In genomic region chr13:76552373-76552772, GRCh38 we compare ENCODE assay signal across 18 cellular contexts.
DNase-seq lines count a peak whose midpoint lies in the region; ATAC-seq, FAIRE-seq and TF ChIP-seq lines count a peak whose summit lies in the region.
"Had no signal": no experiment of that assay in that cellular context is flagged by ENCODE, and none has a peak within 500 bp of the region (broad histone marks: within the 10 kb centered on the region; RNA-seq: fewer than 3 reads in every experiment).

No MANE protein-coding gene starts in this region.

- H3K27ac ChIP-seq in left ventricle myocardium inferior (replicated peaks): peak overlapping the region; percentile 4
- H3K27ac ChIP-seq in heart left ventricle: no peak overlapping the region
- peak overlapping the region; percentile 80 for H3K27ac ChIP-seq in endothelial cell of umbilical vein (ENCODE audit: insufficient read depth, low read depth, low read length)
- peak overlapping the region in 3 of 4 donors; percentile 26 to 69 (median 58) for H3K27ac ChIP-seq in gastrocnemius medialis
- no peak overlapping the region for H3K27ac ChIP-seq in suprapubic skin
- H3K27ac ChIP-seq: 22Rv1; A549; BLaER1 treated with 17β-estradiol and CSF1 and Interleukin-3, amounts not matched to agents 10 nM and 100 nM had no signal

- CTCF ChIA-PET in endothelial cell of umbilical vein (lab: Charles Lee): interaction anchor here (0.7 to 2.2 kb wide), 3 partner anchors 11 to 59 kb away, joined by 4 to 9 read pairs (median 5); no protein-coding TSS in a partner anchor

- H3K4me2 ChIP-seq in endothelial cell of umbilical vein (ENCODE audit: insufficient read depth, low read length): peak overlapping the region; percentile 74
- H3K4me2 ChIP-seq: A549; BLaER1 treated with 17β-estradiol and CSF1 and Interleukin-3, amounts not matched to agents 10 nM and 100 nM had no signal

- H3K36me3 ChIP-seq in left ventricle myocardium inferior (no peaks in the 10 kb centered on the region), heart left ventricle (no peaks in the 10 kb centered on the region), endothelial cell of umbilical vein (ENCODE audit: control insufficient read depth in 2 of 2, extremely low read depth in 1 of 2, insufficient read depth in 2 of 2, low read length in 2 of 2) (no peaks in the 10 kb centered on the region), gastrocnemius medialis (no peaks in the 10 kb centered on the region), suprapubic skin (no peaks in the 10 kb centered on the region)
- H3K36me3 ChIP-seq: BLaER1 treated with 17β-estradiol and CSF1 and Interleukin-3, amounts not matched to agents 10 nM and 100 nM had no signal

- no peak for DNase-seq in left ventricle myocardium inferior
- no peak for DNase-seq in heart left ventricle
- peak; percentile 88 for DNase-seq in endothelial cell of umbilical vein (ENCODE audit: low read depth, low spot score)
- peak; percentile 66 for DNase-seq in glomerular endothelial cell (ENCODE audit: extremely low read depth, low read depth, low spot score)
- DNase-seq in gastrocnemius medialis: no peak
- DNase-seq in omental fat pad (ENCODE audit: low spot score): no peak
- DNase-seq in stimulated activated CD8-positive, alpha-beta memory T cell treated with anti-CD3 and anti-CD28 coated beads, Interleukin-4, amount 100 ng/mL, for 48 hours: no peak
- DNase-seq in suprapubic skin (ENCODE audit: low spot score in 2 of 2): no peak
- DNase-seq: CD8-positive, alpha-beta T cell; COR-L47; DMS 273 treated with DMSO at 0.1 percent for 48 hours; H9 had no signal

- intact Hi-C loops in left ventricle myocardium inferior (cut with micrococcal nuclease): no loop called here
- intact Hi-C loops in heart left ventricle (cut with DNase I): loop anchor here in 1 of 10 donors (2.0 kb wide), 1 partner anchor 36 kb away; no protein-coding TSS in a partner anchor
- intact Hi-C loops in endothelial cell of umbilical vein (cut with micrococcal nuclease): loop anchor here (1.0 to 10.0 kb wide), 3 partner anchors 40 to 326 kb away; no protein-coding TSS in a partner anchor
- intact Hi-C loops in gastrocnemius medialis (cut with DNase I; ENCODE audit: low total_unique reads): no loop called here

- dilution Hi-C loops in endothelial cell of umbilical vein (cut with MboI; ENCODE audit: extremely low pct_ligation_motif_present, low sequenced_read_pairs): no loop called here

- 56 to 68% (median 58%) methylated on average over 2 of the region's 2 CpGs for WGBS in heart left ventricle, 4 donors
- WGBS in suprapubic skin: 42% methylated on average over 2 of the region's 2 CpGs

- ATAC-seq in heart left ventricle (no peak), gastrocnemius medialis (peak in 1 of 2 donors; percentile 36), omental fat pad (ENCODE audit: low FRiP score) (no peak)
- ATAC-seq: A549; CD8-positive, alpha-beta T cell had no signal

- H2AFZ ChIP-seq in endothelial cell of umbilical vein (ENCODE audit: low read depth, low read length): no peak overlapping the region

- peak; percentile 56 for FAIRE-seq in endothelial cell of umbilical vein (lab: Jason Lieb, UNC)
- FAIRE-seq: A549, GM12891, GM19239, H1 had no signal

- no peaks in the 10 kb centered on the region for H3K79me2 ChIP-seq in endothelial cell of umbilical vein (ENCODE audit: control insufficient read depth, insufficient read depth, low read length)

- H3K4me1 ChIP-seq in left ventricle myocardium inferior (peaks cover 4% of the 10 kb centered on the region), heart left ventricle (peaks cover 0 to 8% (median 0%) of the 10 kb centered on the region in 12 donors), endothelial cell of umbilical vein (ENCODE audit: control insufficient read depth, extremely low read depth, insufficient read depth, low read length) (peaks cover 10% of the 10 kb centered on the region), gastrocnemius medialis (no peaks in the 10 kb centered on the region), suprapubic skin (no peaks in the 10 kb centered on the region)
- H3K4me1 ChIP-seq: A549; BLaER1 treated with 17β-estradiol and CSF1 and Interleukin-3, amounts not matched to agents 10 nM and 100 nM had no signal

- in situ Hi-C loops in gastrocnemius medialis (cut with MboI; ENCODE audit: low sequenced_read_pairs in 4 of 4): no loop called here

- no peak for TF ChIP-seq EP300 in suprapubic skin (IDR thresholded peaks at IDR 0.05)

- no peak for TF ChIP-seq POLR2A in heart left ventricle (IDR thresholded peaks at IDR 0.05)
- no peak for TF ChIP-seq POLR2A in endothelial cell of umbilical vein (IDR thresholded peaks at IDR 0.05; ENCODE audit: low read depth, low read length)
- TF ChIP-seq POLR2A in gastrocnemius medialis (IDR thresholded peaks at IDR 0.05): no peak
- no peak for TF ChIP-seq POLR2A in suprapubic skin (IDR thresholded peaks at IDR 0.05)

- POLR2A ChIA-PET in endothelial cell of umbilical vein (lab: Charles Lee): interaction anchor here (1.2 to 1.7 kb wide), 2 partner anchors 39 to 327 kb away, joined by 3 to 7 read pairs; no protein-coding TSS in a partner anchor

- H4K20me1 ChIP-seq in endothelial cell of umbilical vein (replicated peaks; ENCODE audit: control insufficient read depth, extremely low read depth, insufficient read depth, low read length): no peaks in the 10 kb centered on the region
- H4K20me1 ChIP-seq: BLaER1 treated with 17β-estradiol and CSF1 and Interleukin-3, amounts not matched to agents 10 nM and 100 nM had no signal

- TF ChIP-seq CTCF in left ventricle myocardium inferior (IDR thresholded peaks at IDR 0.05; ENCODE audit: borderline replicate concordance): no peak
- no peak for TF ChIP-seq CTCF in heart left ventricle (IDR thresholded peaks at IDR 0.05)
- TF ChIP-seq CTCF in endothelial cell of umbilical vein (IDR thresholded peaks at IDR 0.05; ENCODE audit: extremely low read depth in 1 of 2, insufficient read depth in 1 of 2, low read depth in 1 of 2, low read length in 2 of 2): no peak
- TF ChIP-seq CTCF in gastrocnemius medialis (IDR thresholded peaks at IDR 0.05 in 4 of 5, conservative IDR thresholded peaks at IDR 0.05 in 1 of 5): no peak
- TF ChIP-seq CTCF in omental fat pad (IDR thresholded peaks at IDR 0.05): no peak
- TF ChIP-seq CTCF in suprapubic skin (IDR thresholded peaks at IDR 0.05): no peak

- peak overlapping the region; percentile 68 for H3K9ac ChIP-seq in endothelial cell of umbilical vein (replicated peaks; ENCODE audit: extremely low read depth, insufficient read depth, low read length)
- H3K9ac ChIP-seq: BLaER1 treated with 17β-estradiol and CSF1 and Interleukin-3, amounts not matched to agents 10 nM and 100 nM had no signal

- H3K9me1 ChIP-seq in endothelial cell of umbilical vein (replicated peaks; ENCODE audit: control insufficient read depth, extremely low read depth, insufficient read depth, low read length): no peaks in the 10 kb centered on the region

- H3K27me3 ChIP-seq in left ventricle myocardium inferior (ENCODE audit: low read depth) (no peaks in the 10 kb centered on the region), heart left ventricle (no peaks in the 10 kb centered on the region), endothelial cell of umbilical vein (ENCODE audit: control insufficient read depth in 2 of 2, insufficient read depth in 2 of 2, low read length in 2 of 2) (no peaks in the 10 kb centered on the region), gastrocnemius medialis (no peaks in the 10 kb centered on the region), suprapubic skin (no peaks in the 10 kb centered on the region)
- H3K27me3 ChIP-seq: BLaER1 treated with 17β-estradiol and CSF1 and Interleukin-3, amounts not matched to agents 10 nM and 100 nM had no signal

- no TSS peak for BruUV-seq in endothelial cell of umbilical vein (replicated peaks; lab: Mats Ljungman, UMichigan)

- H3K9me3 ChIP-seq in left ventricle myocardium inferior (replicated peaks) (no peaks in the 10 kb centered on the region), heart left ventricle (no peaks in the 10 kb centered on the region), endothelial cell of umbilical vein (replicated peaks; ENCODE audit: control insufficient read depth, insufficient read depth, low read length) (no peaks in the 10 kb centered on the region), gastrocnemius medialis (no peaks in the 10 kb centered on the region), suprapubic skin (no peaks in the 10 kb centered on the region)
- H3K9me3 ChIP-seq: A549; BLaER1 treated with 17β-estradiol and CSF1 and Interleukin-3, amounts not matched to agents 10 nM and 100 nM had no signal

- H3K4me3 ChIP-seq in left ventricle myocardium inferior (no peak overlapping the region), heart left ventricle (no peak overlapping the region), endothelial cell of umbilical vein (replicated peaks in 1 of 3; ENCODE audit: insufficient read depth in 1 of 3, low read depth in 1 of 3, low read length in 3 of 3) (peak overlapping the region in 1 of 3 experiments; percentile 7), gastrocnemius medialis (no peak overlapping the region), suprapubic skin (no peak overlapping the region)
- H3K4me3 ChIP-seq: A549; BLaER1 treated with 17β-estradiol and CSF1 and Interleukin-3, amounts not matched to agents 10 nM and 100 nM had no signal

TF ChIP-seq in endothelial cell of umbilical vein, 7 proteins besides CTCF, POLR2A, EP300 and RAD21:
- TF ChIP-seq GATA2 (IDR thresholded peaks at IDR 0.05; ENCODE audit: insufficient read depth, insufficient read length, low read depth, low read length): peak; percentile 48
- no peak for TF ChIP-seq POLR2AphosphoS5 (IDR thresholded peaks at IDR 0.05; ENCODE audit: insufficient read depth, low read depth, low read length)

Comparison
In these comparisons a context has a peak if more than half of its experiments do, and no peak if none do; other contexts are left out.
1. H3K27ac ChIP-seq: peak in left ventricle myocardium inferior (single experiment), endothelial cell of umbilical vein (single experiment) and gastrocnemius medialis (3 of 4); none in heart left ventricle (0 of 12) and suprapubic skin (single experiment).
2. DNase-seq: peak in endothelial cell of umbilical vein (single experiment) and glomerular endothelial cell (single experiment); none in left ventricle myocardium inferior (single experiment), heart left ventricle (0 of 5), gastrocnemius medialis (0 of 2), omental fat pad (single experiment), stimulated activated CD8-positive, alpha-beta memory T cell treated with anti-CD3 and anti-CD28 coated beads, Interleukin-4, amount 100 ng/mL, for 48 hours (single experiment) and suprapubic skin (0 of 2).